ENCODE assay signal across 15 cellular contexts in the genomic region with DNA sequence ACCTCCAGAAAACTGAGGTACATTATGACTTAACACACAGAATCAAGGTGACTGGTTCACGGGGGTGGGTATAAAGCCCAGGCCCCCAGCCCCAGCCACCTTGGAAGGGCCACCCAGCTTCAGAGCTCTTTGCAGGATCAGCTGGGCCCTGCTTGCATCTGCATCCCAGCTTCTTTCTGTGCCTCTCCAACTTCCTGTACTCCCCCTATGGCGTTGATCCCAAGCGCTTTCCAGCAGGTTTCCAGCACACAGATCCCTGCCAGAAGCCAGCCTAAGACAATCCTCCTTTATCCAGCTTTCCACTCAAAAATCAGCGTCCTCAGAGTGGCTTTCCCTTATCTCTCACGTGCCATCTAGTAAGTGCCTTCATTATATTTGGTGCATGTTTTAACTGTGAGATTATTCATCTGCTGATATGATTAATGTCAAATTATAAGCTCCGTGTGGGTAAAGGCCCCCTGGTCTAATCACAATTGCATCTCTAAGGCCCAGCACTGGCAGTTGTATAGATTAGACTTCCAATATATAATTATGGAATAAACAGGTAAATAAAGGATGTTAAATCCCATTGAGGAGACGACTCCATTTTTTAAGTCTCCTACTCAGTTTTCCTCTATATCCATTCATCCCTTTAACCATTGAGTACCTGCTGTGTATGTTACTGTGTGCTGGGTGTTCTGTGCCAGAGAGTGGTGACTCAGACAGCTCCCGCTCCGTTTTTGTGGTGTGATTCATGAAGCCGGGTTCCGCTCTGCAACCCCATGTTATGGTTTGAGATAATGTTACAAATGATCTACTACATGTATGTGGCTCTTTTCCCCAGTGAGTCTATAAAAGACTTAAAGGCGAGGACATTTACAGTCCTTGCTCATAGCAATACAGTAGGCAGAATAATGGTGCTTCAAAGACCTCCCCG.
DNase-seq lines count a peak whose midpoint lies in the region; ATAC-seq and TF ChIP-seq lines count a peak whose summit lies in the region.
"Had no signal": no experiment of that assay in that cellular context is flagged by ENCODE, and none has a peak within 500 bp of the region (broad histone marks: within the 10 kb centered on the region; RNA-seq: fewer than 3 reads in every experiment).

No MANE protein-coding gene starts in this region.

- H3K36me3 ChIP-seq in WERI-Rb-1, result no peaks in the 10 kb centered on the region
- H3K36me3 ChIP-seq: neutrophil, uterus had no signal

- DNase-seq in HPDE6-E6E7 (ENCODE audit: extremely low spot score), result peak; percentile 79
- DNase-seq in WERI-Rb-1, result peak; percentile 76
- DNase-seq in foreskin keratinocyte, result peak; percentile 63 to 84
- peak; percentile 35 for DNase-seq in superior temporal gyrus (ENCODE audit: extremely low spot score)
- no peak for DNase-seq in NCI-H345 treated with DMSO at 0.1 percent for 48 hours (lab: John Stamatoyannopoulos, UW; ENCODE audit: unreplicated experiment)
- no peak for DNase-seq in NCI-H187 treated with DMSO at 0.1 percent for 48 hours (lab: John Stamatoyannopoulos, UW)
- DNase-seq: activated CD4-positive, alpha-beta memory T cell treated with anti-CD3 and anti-CD28 coated beads, Interleukin-2, amount 10 ng/mL, durations not matched to agents 7 days and 5 days; MV-4-11; small intestine; stimulated activated naive CD4-positive, alpha-beta T cell treated with Interleukin-2 at 50 U/mL for 16 hours; uterus had no signal

- peaks cover 6% of the 10 kb centered on the region for H3K9me3 ChIP-seq in WERI-Rb-1 (ENCODE audit: severe bottlenecking)
- H3K9me3 ChIP-seq: neutrophil, uterus had no signal

- ATAC-seq in foreskin keratinocyte (peak; percentile 99), HG02571 (IDR thresholded peaks at IDR 0.05; ENCODE audit: unreplicated experiment) (no peak)

- TF ChIP-seq CTCF in WERI-Rb-1 (IDR thresholded peaks at IDR 0.05; ENCODE audit: low read depth, low read length) (no peak), foreskin keratinocyte (conservative IDR thresholded peaks at IDR 0.05) (no peak)

- H3K4me1 ChIP-seq in foreskin keratinocyte, result peaks cover 36% of the 10 kb centered on the region
- H3K4me1 ChIP-seq: uterus had no signal

- H3K4me3 ChIP-seq in WERI-Rb-1 (ENCODE audit: low read depth, low read length), result peak overlapping the region; percentile 29
- H3K4me3 ChIP-seq: SK-N-MC, uterus had no signal

- H3K27me3 ChIP-seq in WERI-Rb-1 (ENCODE audit: insufficient read depth, low read depth, severe bottlenecking) (no peaks in the 10 kb centered on the region), foreskin keratinocyte (no peaks in the 10 kb centered on the region)
- H3K27me3 ChIP-seq: neutrophil, uterus had no signal

- H3K27ac ChIP-seq in WERI-Rb-1 (peak overlapping the region; percentile 86), foreskin keratinocyte (no peak overlapping the region)
- H3K27ac ChIP-seq: C4-2B, neutrophil, SK-N-MC, uterus had no signal

Comparison
In these comparisons a context has a peak if more than half of its experiments do, and no peak if none do; other contexts are left out.
1. DNase-seq: peak in HPDE6-E6E7 (single experiment), WERI-Rb-1 (single experiment), foreskin keratinocyte (2 of 2) and superior temporal gyrus (single experiment); none in NCI-H345 treated with DMSO at 0.1 percent for 48 hours (single experiment) and NCI-H187 treated with DMSO at 0.1 percent for 48 hours (single experiment).